Comparison of ENCODE assay signal across 17 cellular contexts in genomic region chr13:102291587-102292218, GRCh38.
A peak's percentile ranks its signal among the peaks of the same experiment; 100 is the strongest.
DNase-seq lines count a peak whose midpoint lies in the region; ATAC-seq and TF ChIP-seq lines count a peak whose summit lies in the region.
"Had no signal": no experiment of that assay in that cellular context is flagged by ENCODE, and none has a peak within 500 bp of the region (broad histone marks: within the 10 kb centered on the region; RNA-seq: fewer than 3 reads in every experiment).

No MANE protein-coding gene starts in this region.

- TF ChIP-seq CTCF in BE2C (IDR thresholded peaks at IDR 0.05; ENCODE audit: low read depth, low read length) = no peak
- no peak for TF ChIP-seq CTCF in choroid plexus epithelial cell (conservative IDR thresholded peaks at IDR 0.05; ENCODE audit: low read depth, low read length)
- no peak for TF ChIP-seq CTCF in left lung (IDR thresholded peaks at IDR 0.05)
- TF ChIP-seq CTCF in OCI-LY7 (conservative IDR thresholded peaks at IDR 0.05; ENCODE audit: low read length) = no peak

- DNase-seq in BE2C (peak; percentile 41), NCI-H460 (ENCODE audit: extremely low read depth, low read depth) (peak; percentile 9), choroid plexus epithelial cell (ENCODE audit: low read depth) (peak; percentile 64), left lung (no peak), OCI-LY7 (ENCODE audit: low spot score) (no peak), NCI-H345 (lab: John Stamatoyannopoulos, UW) (no peak)
- DNase-seq: activated CD4-positive, alpha-beta T cell treated with anti-CD3 and anti-CD28 coated beads, Interleukin-2, amount 50 U/mL, for 4 hours; anterior cingulate cortex; CD8-positive, alpha-beta T cell; DND-41; HFFc6; Kasumi-1; NCI-H1105 treated with DMSO at 0.1 percent for 48 hours; upper lobe of right lung had no signal

- H3K27ac ChIP-seq in left lung = no peak overlapping the region
- no peak overlapping the region for H3K27ac ChIP-seq in OCI-LY7 (ENCODE audit: low read depth, low read length, poor library complexity, severe bottlenecking)
- H3K27ac ChIP-seq: upper lobe of right lung had no signal

- ATAC-seq in left lung (peak; percentile 51), GM21367 (IDR thresholded peaks at IDR 0.05; ENCODE audit: unreplicated experiment) (no peak), HG02870 (IDR thresholded peaks at IDR 0.05; ENCODE audit: unreplicated experiment) (no peak)
- ATAC-seq: CD8-positive, alpha-beta T cell; upper lobe of right lung had no signal

- no peaks in the 10 kb centered on the region for H3K9me3 ChIP-seq in BE2C
- H3K9me3 ChIP-seq in left lung = no peaks in the 10 kb centered on the region
- H3K9me3 ChIP-seq in OCI-LY7 (ENCODE audit: low read length) = no peaks in the 10 kb centered on the region
- H3K9me3 ChIP-seq: upper lobe of right lung had no signal

- H4K20me1 ChIP-seq in OCI-LY7 (ENCODE audit: insufficient read depth, low read length) = no peaks in the 10 kb centered on the region

- no TSS peak for BruUV-seq in OCI-LY7 (replicated peaks; lab: Mats Ljungman, UMichigan)

- no peaks in the 10 kb centered on the region for H3K79me2 ChIP-seq in OCI-LY7 (ENCODE audit: insufficient read depth, low read depth, low read length)

- H3K4me1 ChIP-seq in BE2C = peaks cover 4% of the 10 kb centered on the region
- H3K4me1 ChIP-seq in left lung = no peaks in the 10 kb centered on the region
- no peaks in the 10 kb centered on the region for H3K4me1 ChIP-seq in OCI-LY7 (ENCODE audit: insufficient read depth, low read length, poor library complexity, severe bottlenecking)

- no peak overlapping the region for H3K4me2 ChIP-seq in OCI-LY7 (ENCODE audit: low read length)

- intact Hi-C loops in left lung (cut with DNase I) = no loop called here
- intact Hi-C loops in OCI-LY7 (cut with micrococcal nuclease; ENCODE audit: unreplicated experiment) = no loop called here

- H3K27me3 ChIP-seq in BE2C (no peaks in the 10 kb centered on the region), left lung (no peaks in the 10 kb centered on the region)
- H3K27me3 ChIP-seq: upper lobe of right lung had no signal

- H3K4me3 ChIP-seq in BE2C (ENCODE audit: low read depth, low read length) = no peak overlapping the region
- H3K4me3 ChIP-seq in choroid plexus epithelial cell (ENCODE audit: low read depth, low read length) = no peak overlapping the region
- no peak overlapping the region for H3K4me3 ChIP-seq in left lung
- no peak overlapping the region for H3K4me3 ChIP-seq in OCI-LY7 (ENCODE audit: low read depth, low read length, poor library complexity, severe bottlenecking)
- H3K4me3 ChIP-seq: lung, upper lobe of right lung had no signal

- POLR2A ChIA-PET in OCI-LY7 (lab: Charles Lee) = no interaction called here

- no peak overlapping the region for H2AFZ ChIP-seq in OCI-LY7 (ENCODE audit: low read length)

- no peaks in the 10 kb centered on the region for H3K36me3 ChIP-seq in BE2C
- no peaks in the 10 kb centered on the region for H3K36me3 ChIP-seq in left lung
- H3K36me3 ChIP-seq in OCI-LY7 (ENCODE audit: insufficient read depth, low read length) = no peaks in the 10 kb centered on the region
- H3K36me3 ChIP-seq: upper lobe of right lung had no signal

- CTCF ChIA-PET in OCI-LY7 (lab: Charles Lee; ENCODE audit: unreplicated experiment) = no interaction called here

- H3K9me2 ChIP-seq in OCI-LY7 (ENCODE audit: insufficient read depth, low read length) = no peaks in the 10 kb centered on the region

Comparison
In these comparisons a context has a peak if more than half of its experiments do, and no peak if none do; other contexts are left out.
1. DNase-seq: peak in BE2C (single experiment), NCI-H460 (single experiment) and choroid plexus epithelial cell (single experiment); none in left lung (0 of 2), OCI-LY7 (single experiment) and NCI-H345 (single experiment).